Comparison of ENCODE assay signal across 14 cellular contexts in the genomic region with DNA sequence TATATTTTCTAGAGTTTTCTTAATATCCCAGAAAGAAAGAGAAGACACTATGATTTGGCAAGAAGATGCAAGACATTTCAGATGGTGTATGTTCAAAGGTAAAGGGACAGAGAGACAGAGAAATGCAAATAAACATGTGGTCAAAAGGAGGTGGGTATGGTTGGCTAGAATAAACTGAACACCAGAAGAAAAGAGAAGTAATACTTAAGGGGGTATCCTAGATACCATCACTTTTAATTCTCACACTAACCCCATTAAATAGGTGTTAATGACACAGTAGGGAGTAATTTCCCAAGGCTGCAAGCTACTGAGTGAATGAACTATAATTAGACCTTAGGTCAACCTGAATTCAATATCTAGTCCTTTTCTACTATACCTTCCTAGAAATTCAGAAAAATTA.
DNase-seq lines count a peak whose midpoint lies in the region; ATAC-seq lines count a peak whose summit lies in the region.
"Had no signal": no experiment of that assay in that cellular context is flagged by ENCODE, and none has a peak within 500 bp of the region (broad histone marks: within the 10 kb centered on the region; RNA-seq: fewer than 3 reads in every experiment).

No MANE protein-coding gene starts in this region.

- H3K36me3 Mint-ChIP-seq in memory B cell, result peaks cover 33% of the 10 kb centered on the region

- H3K27ac Mint-ChIP-seq in memory B cell, result no peak overlapping the region
- H3K27ac Mint-ChIP-seq: activated naive CD8-positive, alpha-beta T cell treated with anti-CD3 and anti-CD28 coated beads, Interleukin-2, amount 50 U/mL, for 24 hours; nephron had no signal

- ATAC-seq in GM18909 (IDR thresholded peaks at IDR 0.05; ENCODE audit: poor library complexity, unreplicated experiment) (peak; percentile 99), GM21529 (IDR thresholded peaks at IDR 0.05; ENCODE audit: unreplicated experiment) (peak; percentile 99), HG03064 (IDR thresholded peaks at IDR 0.05; ENCODE audit: low read depth, unreplicated experiment) (peak; percentile 98), memory B cell (ENCODE audit: low read depth) (peak; percentile 46)
- ATAC-seq: activated naive CD8-positive, alpha-beta T cell treated with anti-CD3 and anti-CD28 coated beads, Interleukin-2, amount 50 U/mL, for 24 hours had no signal

- DNase-seq in memory B cell (ENCODE audit: low spot score in 2 of 2) (no peak), AG20443 (ENCODE audit: low spot score) (no peak), hypothalamus (lab: John Stamatoyannopoulos, UW) (no peak), LoVo (ENCODE audit: low spot score) (no peak)
- DNase-seq: activated naive CD8-positive, alpha-beta T cell treated with anti-CD3 and anti-CD28 coated beads, Interleukin-2, amount 50 U/mL, for 24 hours; Caco-2; foreskin fibroblast; NCI-H2081; small intestine; T1000 had no signal

- no peaks in the 10 kb centered on the region for H3K9me3 Mint-ChIP-seq in memory B cell
- H3K9me3 Mint-ChIP-seq: activated naive CD8-positive, alpha-beta T cell treated with anti-CD3 and anti-CD28 coated beads, Interleukin-2, amount 50 U/mL, for 24 hours; nephron had no signal

- no peaks in the 10 kb centered on the region for H3K27me3 Mint-ChIP-seq in memory B cell
- H3K27me3 Mint-ChIP-seq: activated naive CD8-positive, alpha-beta T cell treated with anti-CD3 and anti-CD28 coated beads, Interleukin-2, amount 50 U/mL, for 24 hours had no signal

- peaks cover 4% of the 10 kb centered on the region for H3K4me1 Mint-ChIP-seq in memory B cell
- H3K4me1 Mint-ChIP-seq: activated naive CD8-positive, alpha-beta T cell treated with anti-CD3 and anti-CD28 coated beads, Interleukin-2, amount 50 U/mL, for 24 hours; nephron had no signal

- H3K4me3 Mint-ChIP-seq in memory B cell, result no peak overlapping the region
- H3K4me3 Mint-ChIP-seq: activated naive CD8-positive, alpha-beta T cell treated with anti-CD3 and anti-CD28 coated beads, Interleukin-2, amount 50 U/mL, for 24 hours; nephron had no signal

Comparison
In these comparisons a context has a peak if more than half of its experiments do, and no peak if none do; other contexts are left out.
1. ATAC-seq: peak in every context shown above with its lines; median percentile 99 in GM18909; 99 in GM21529; 98 in HG03064; 46 in memory B cell.